1 cellular context compared by ENCODE assay signal in the genomic region with DNA sequence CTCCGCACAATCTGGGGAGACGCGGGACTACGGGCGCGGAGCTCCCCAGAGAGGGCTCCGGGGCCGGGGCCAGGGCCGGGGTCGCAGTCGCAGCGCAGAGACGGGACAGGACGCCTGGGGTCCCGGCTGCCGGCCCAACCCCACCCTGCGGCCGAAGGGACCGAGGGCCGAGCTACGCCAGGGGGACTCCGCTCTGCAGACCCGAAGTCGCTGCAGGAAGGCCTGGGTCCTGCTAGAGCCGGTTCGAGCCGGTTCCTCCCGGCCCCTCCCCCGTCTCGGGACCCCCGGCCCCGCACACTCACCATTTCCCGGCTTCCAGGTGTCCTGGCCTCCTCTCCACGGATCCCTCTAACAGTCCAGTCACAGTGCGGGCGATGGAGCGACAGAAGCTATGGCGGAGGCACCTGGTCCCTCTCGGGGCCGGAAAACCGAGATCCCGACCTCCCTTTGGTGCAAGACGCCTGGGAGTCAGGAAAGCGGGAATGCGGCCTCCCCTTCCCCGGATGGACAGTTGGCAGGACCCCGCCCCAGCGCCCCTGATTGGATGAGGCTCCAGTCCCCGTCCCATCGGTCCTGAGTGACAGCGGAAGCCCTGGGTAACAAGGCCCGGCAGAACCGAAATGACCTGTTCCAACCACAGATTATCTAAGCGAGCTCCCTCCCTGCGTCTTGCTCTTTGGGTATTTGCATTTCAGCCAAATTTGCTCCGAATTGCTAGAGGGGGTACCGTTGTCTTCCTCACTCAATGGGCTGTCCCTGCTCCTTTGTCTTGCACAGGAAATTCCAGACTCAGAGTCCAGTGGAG.
A peak's percentile ranks its signal among the peaks of the same experiment; 100 is the strongest.
TF ChIP-seq lines count a peak whose summit lies in the region.

A gene (minus strand): TSS at position 481 of the 805 bp plus-strand sequence. CDS start 176 bp downstream, at position 305.

TF ChIP-seq in HepG2, 621 proteins besides CTCF, POLR2A, EP300 and RAD21 (continued from another document and continues in another):
- TF ChIP-seq ELF1 (CRISPR knock-in tag; IDR thresholded peaks at IDR 0.05) (peak; percentile 61; the same call in 1 of the 2 replicates), ZNF746 (CRISPR knock-in tag; IDR thresholded peaks at IDR 0.05) (no peak), NFATC3 (CRISPR knock-in tag; IDR thresholded peaks at IDR 0.05) (no peak), PHF5A (CRISPR knock-in tag; IDR thresholded peaks at IDR 0.05; ENCODE audit: low read depth, unreplicated experiment) (no peak), ZNF253 (CRISPR knock-in tag; IDR thresholded peaks at IDR 0.05; ENCODE audit: borderline replicate concordance) (no peak), JUNB (CRISPR knock-in tag; IDR thresholded peaks at IDR 0.05; ENCODE audit: borderline replicate concordance) (no peak), PAWR (CRISPR knock-in tag; IDR thresholded peaks at IDR 0.05; ENCODE audit: borderline replicate concordance) (no peak), KDM6A (CRISPR knock-in tag; IDR thresholded peaks at IDR 0.05; ENCODE audit: low read depth) (no peak), HDAC1 (CRISPR knock-in tag; IDR thresholded peaks at IDR 0.05) (peak; percentile 52; the same call in 1 of the 2 replicates), ZBTB20 (CRISPR knock-in tag; IDR thresholded peaks at IDR 0.05; ENCODE audit: borderline replicate concordance, low read depth) (no peak; the same call in 1 of the 2 replicates), ZNF607 (CRISPR knock-in tag; IDR thresholded peaks at IDR 0.05; ENCODE audit: borderline replicate concordance) (peak; percentile 55), XBP1 (CRISPR knock-in tag; IDR thresholded peaks at IDR 0.05) (no peak), ZNF3 (CRISPR knock-in tag; IDR thresholded peaks at IDR 0.05) (no peak), GTF3A (CRISPR knock-in tag; conservative IDR thresholded peaks at IDR 0.05) (peak; percentile 89; the same call in 1 of the 2 replicates), ZBTB7A (CRISPR knock-in tag; IDR thresholded peaks at IDR 0.05) (peak; percentile 94), FOXP1 (IDR thresholded peaks at IDR 0.05) (no peak), FOXP1 (CRISPR knock-in tag; IDR thresholded peaks at IDR 0.05) (no peak), KDM1A (CRISPR knock-in tag; IDR thresholded peaks at IDR 0.05) (no peak), MEIS1 (CRISPR knock-in tag; IDR thresholded peaks at IDR 0.05; ENCODE audit: borderline replicate concordance) (peak; percentile 88; the same call in 1 of the 2 replicates), HDAC2 (CRISPR knock-in tag; IDR thresholded peaks at IDR 0.05) (no peak), ZBTB42 (CRISPR knock-in tag; IDR thresholded peaks at IDR 0.05) (no peak), SIN3A (IDR thresholded peaks at IDR 0.05; ENCODE audit: borderline replicate concordance, low read depth, low read length) (peak; percentile 75; the same call in 1 of the 2 replicates), POLR2AphosphoS2 (IDR thresholded peaks at IDR 0.05; ENCODE audit: low read depth, low read length) (no peak), PCBP1 (IDR thresholded peaks at IDR 0.05; ENCODE audit: borderline replicate concordance, low read depth, low read length) (no peak), ZNF484 (CRISPR knock-in tag; IDR thresholded peaks at IDR 0.05; ENCODE audit: borderline replicate concordance, low read depth) (no peak)
- TF ChIP-seq, protein P1, sequence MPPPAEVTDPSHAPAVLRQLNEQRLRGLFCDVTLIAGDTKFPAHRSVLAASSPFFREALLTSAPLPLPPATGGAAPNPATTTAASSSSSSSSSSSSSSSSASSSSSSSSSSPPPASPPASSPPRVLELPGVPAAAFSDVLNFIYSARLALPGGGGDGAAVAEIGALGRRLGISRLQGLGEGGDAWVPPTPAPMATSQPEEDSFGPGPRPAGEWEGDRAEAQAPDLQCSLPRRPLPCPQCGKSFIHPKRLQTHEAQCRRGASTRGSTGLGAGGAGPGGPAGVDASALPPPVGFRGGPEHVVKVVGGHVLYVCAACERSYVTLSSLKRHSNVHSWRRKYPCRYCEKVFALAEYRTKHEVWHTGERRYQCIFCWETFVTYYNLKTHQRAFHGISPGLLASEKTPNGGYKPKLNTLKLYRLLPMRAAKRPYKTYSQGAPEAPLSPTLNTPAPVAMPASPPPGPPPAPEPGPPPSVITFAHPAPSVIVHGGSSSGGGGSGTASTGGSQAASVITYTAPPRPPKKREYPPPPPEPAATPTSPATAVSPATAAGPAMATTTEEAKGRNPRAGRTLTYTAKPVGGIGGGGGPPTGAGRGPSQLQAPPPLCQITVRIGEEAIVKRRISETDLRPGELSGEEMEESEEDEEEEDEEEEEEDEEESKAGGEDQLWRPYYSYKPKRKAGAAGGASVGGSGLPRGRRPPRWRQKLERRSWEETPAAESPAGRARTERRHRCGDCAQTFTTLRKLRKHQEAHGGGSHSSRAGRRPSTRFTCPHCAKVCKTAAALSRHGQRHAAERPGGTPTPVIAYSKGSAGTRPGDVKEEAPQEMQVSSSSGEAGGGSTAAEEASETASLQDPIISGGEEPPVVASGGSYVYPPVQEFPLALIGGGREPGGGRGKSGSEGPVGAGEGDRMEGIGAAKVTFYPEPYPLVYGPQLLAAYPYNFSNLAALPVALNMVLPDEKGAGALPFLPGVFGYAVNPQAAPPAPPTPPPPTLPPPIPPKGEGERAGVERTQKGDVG (CRISPR knock-in tag; IDR thresholded peaks at IDR 0.05; ENCODE audit: borderline replicate concordance): no peak; the same call in 1 of the 2 replicates
- TF ChIP-seq, protein P2, sequence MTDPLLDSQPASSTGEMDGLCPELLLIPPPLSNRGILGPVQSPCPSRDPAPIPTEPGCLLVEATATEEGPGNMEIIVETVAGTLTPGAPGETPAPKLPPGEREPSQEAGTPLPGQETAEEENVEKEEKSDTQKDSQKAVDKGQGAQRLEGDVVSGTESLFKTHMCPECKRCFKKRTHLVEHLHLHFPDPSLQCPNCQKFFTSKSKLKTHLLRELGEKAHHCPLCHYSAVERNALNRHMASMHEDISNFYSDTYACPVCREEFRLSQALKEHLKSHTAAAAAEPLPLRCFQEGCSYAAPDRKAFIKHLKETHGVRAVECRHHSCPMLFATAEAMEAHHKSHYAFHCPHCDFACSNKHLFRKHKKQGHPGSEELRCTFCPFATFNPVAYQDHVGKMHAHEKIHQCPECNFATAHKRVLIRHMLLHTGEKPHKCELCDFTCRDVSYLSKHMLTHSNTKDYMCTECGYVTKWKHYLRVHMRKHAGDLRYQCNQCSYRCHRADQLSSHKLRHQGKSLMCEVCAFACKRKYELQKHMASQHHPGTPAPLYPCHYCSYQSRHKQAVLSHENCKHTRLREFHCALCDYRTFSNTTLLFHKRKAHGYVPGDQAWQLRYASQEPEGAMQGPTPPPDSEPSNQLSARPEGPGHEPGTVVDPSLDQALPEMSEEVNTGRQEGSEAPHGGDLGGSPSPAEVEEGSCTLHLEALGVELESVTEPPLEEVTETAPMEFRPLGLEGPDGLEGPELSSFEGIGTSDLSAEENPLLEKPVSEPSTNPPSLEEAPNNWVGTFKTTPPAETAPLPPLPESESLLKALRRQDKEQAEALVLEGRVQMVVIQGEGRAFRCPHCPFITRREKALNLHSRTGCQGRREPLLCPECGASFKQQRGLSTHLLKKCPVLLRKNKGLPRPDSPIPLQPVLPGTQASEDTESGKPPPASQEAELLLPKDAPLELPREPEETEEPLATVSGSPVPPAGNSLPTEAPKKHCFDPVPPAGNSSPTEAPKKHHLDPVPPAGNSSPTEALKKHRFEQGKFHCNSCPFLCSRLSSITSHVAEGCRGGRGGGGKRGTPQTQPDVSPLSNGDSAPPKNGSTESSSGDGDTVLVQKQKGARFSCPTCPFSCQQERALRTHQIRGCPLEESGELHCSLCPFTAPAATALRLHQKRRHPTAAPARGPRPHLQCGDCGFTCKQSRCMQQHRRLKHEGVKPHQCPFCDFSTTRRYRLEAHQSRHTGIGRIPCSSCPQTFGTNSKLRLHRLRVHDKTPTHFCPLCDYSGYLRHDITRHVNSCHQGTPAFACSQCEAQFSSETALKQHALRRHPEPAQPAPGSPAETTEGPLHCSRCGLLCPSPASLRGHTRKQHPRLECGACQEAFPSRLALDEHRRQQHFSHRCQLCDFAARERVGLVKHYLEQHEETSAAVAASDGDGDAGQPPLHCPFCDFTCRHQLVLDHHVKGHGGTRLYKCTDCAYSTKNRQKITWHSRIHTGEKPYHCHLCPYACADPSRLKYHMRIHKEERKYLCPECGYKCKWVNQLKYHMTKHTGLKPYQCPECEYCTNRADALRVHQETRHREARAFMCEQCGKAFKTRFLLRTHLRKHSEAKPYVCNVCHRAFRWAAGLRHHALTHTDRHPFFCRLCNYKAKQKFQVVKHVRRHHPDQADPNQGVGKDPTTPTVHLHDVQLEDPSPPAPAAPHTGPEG (CRISPR knock-in tag; IDR thresholded peaks at IDR 0.05): no peak
- TF ChIP-seq, protein P3, sequence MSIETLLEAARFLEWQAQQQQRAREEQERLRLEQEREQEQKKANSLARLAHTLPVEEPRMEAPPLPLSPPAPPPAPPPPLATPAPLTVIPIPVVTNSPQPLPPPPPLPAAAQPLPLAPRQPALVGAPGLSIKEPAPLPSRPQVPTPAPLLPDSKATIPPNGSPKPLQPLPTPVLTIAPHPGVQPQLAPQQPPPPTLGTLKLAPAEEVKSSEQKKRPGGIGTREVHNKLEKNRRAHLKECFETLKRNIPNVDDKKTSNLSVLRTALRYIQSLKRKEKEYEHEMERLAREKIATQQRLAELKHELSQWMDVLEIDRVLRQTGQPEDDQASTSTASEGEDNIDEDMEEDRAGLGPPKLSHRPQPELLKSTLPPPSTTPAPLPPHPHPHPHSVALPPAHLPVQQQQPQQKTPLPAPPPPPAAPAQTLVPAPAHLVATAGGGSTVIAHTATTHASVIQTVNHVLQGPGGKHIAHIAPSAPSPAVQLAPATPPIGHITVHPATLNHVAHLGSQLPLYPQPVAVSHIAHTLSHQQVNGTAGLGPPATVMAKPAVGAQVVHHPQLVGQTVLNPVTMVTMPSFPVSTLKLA (IDR thresholded peaks at IDR 0.05): no peak
- TF ChIP-seq, protein P4, sequence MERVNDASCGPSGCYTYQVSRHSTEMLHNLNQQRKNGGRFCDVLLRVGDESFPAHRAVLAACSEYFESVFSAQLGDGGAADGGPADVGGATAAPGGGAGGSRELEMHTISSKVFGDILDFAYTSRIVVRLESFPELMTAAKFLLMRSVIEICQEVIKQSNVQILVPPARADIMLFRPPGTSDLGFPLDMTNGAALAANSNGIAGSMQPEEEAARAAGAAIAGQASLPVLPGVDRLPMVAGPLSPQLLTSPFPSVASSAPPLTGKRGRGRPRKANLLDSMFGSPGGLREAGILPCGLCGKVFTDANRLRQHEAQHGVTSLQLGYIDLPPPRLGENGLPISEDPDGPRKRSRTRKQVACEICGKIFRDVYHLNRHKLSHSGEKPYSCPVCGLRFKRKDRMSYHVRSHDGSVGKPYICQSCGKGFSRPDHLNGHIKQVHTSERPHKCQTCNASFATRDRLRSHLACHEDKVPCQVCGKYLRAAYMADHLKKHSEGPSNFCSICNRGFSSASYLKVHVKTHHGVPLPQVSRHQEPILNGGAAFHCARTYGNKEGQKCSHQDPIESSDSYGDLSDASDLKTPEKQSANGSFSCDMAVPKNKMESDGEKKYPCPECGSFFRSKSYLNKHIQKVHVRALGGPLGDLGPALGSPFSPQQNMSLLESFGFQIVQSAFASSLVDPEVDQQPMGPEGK (CRISPR knock-in tag; IDR thresholded peaks at IDR 0.05): no peak
- TF ChIP-seq, protein P5, sequence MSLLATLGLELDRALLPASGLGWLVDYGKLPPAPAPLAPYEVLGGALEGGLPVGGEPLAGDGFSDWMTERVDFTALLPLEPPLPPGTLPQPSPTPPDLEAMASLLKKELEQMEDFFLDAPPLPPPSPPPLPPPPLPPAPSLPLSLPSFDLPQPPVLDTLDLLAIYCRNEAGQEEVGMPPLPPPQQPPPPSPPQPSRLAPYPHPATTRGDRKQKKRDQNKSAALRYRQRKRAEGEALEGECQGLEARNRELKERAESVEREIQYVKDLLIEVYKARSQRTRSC (CRISPR knock-in tag; IDR thresholded peaks at IDR 0.05; ENCODE audit: low read depth): peak; percentile 84; the same call in 1 of the 2 replicates
- TF ChIP-seq, protein P6, sequence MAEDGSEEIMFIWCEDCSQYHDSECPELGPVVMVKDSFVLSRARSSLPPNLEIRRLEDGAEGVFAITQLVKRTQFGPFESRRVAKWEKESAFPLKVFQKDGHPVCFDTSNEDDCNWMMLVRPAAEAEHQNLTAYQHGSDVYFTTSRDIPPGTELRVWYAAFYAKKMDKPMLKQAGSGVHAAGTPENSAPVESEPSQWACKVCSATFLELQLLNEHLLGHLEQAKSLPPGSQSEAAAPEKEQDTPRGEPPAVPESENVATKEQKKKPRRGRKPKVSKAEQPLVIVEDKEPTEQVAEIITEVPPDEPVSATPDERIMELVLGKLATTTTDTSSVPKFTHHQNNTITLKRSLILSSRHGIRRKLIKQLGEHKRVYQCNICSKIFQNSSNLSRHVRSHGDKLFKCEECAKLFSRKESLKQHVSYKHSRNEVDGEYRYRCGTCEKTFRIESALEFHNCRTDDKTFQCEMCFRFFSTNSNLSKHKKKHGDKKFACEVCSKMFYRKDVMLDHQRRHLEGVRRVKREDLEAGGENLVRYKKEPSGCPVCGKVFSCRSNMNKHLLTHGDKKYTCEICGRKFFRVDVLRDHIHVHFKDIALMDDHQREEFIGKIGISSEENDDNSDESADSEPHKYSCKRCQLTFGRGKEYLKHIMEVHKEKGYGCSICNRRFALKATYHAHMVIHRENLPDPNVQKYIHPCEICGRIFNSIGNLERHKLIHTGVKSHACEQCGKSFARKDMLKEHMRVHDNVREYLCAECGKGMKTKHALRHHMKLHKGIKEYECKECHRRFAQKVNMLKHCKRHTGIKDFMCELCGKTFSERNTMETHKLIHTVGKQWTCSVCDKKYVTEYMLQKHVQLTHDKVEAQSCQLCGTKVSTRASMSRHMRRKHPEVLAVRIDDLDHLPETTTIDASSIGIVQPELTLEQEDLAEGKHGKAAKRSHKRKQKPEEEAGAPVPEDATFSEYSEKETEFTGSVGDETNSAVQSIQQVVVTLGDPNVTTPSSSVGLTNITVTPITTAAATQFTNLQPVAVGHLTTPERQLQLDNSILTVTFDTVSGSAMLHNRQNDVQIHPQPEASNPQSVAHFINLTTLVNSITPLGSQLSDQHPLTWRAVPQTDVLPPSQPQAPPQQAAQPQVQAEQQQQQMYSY (CRISPR knock-in tag; IDR thresholded peaks at IDR 0.05): 0 out of 2 replicates have a peak, but pooled peaks have one; percentile 34
- TF ChIP-seq, protein P7, sequence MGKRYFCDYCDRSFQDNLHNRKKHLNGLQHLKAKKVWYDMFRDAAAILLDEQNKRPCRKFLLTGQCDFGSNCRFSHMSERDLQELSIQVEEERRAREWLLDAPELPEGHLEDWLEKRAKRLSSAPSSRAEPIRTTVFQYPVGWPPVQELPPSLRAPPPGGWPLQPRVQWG (CRISPR knock-in tag; IDR thresholded peaks at IDR 0.05; ENCODE audit: borderline replicate concordance, low read depth): no peak
- TF ChIP-seq, protein P8, sequence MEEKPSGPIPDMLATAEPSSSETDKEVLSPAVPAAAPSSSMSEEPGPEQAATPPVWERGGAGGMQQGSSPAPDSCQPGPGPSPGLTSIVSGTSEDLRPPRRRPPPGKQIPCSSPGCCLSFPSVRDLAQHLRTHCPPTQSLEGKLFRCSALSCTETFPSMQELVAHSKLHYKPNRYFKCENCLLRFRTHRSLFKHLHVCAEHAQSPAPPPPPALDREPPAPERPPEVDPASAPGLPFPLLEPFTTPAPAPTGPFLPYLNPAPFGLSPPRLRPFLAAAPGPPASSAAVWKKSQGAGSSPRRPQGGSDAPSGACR (CRISPR knock-in tag; IDR thresholded peaks at IDR 0.05): 0 out of 2 replicates have a peak, but pooled peaks have one; percentile 35
- TF ChIP-seq, protein P9, sequence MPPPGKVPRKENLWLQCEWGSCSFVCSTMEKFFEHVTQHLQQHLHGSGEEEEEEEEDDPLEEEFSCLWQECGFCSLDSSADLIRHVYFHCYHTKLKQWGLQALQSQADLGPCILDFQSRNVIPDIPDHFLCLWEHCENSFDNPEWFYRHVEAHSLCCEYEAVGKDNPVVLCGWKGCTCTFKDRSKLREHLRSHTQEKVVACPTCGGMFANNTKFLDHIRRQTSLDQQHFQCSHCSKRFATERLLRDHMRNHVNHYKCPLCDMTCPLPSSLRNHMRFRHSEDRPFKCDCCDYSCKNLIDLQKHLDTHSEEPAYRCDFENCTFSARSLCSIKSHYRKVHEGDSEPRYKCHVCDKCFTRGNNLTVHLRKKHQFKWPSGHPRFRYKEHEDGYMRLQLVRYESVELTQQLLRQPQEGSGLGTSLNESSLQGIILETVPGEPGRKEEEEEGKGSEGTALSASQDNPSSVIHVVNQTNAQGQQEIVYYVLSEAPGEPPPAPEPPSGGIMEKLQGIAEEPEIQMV (CRISPR knock-in tag; IDR thresholded peaks at IDR 0.05; ENCODE audit: low read depth): no peak; the same call in none of the 2 replicates
